In the genomic region with DNA sequence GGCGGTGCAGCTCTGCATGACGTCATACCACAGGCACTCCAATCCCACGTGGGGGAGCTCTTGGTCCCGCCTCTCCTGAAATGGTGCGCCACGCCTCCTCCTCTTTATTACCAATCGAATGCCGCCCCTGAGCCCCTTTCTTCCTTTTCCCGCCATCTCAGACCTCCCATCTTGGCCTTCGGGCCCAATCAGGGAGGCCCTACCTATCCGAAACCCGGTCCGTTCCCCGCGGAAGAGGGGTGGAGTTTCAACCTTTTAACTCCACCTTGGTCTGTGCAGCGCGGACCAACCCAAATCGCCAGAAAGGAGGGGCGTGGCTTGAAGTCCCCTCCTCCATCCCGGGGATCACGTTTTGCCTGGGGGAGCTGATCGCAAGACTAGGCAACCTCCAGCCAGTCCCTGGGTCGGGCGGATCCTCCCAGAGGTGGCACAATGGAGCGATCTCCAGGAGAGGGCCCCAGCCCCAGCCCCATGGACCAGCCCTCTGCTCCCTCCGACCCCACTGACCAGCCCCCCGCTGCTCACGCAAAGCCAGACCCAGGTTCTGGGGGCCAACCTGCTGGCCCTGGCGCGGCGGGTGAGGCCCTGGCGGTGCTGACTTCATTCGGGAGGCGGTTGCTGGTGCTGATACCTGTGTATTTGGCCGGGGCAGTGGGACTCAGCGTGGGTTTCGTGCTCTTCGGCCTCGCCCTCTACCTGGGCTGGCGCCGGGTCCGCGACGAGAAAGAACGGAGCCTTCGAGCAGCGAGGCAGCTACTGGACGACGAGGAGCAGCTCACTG, we compare ENCODE assay signal across 8 cellular contexts. TPM values are rescaled to one million over a fixed set of nuclear protein-coding genes. Genes with fewer than 3 reads are reported as not detected.
DNase-seq lines count a peak whose midpoint lies in the region; ATAC-seq, FAIRE-seq and TF ChIP-seq lines count a peak whose summit lies in the region.

A gene with protein sequence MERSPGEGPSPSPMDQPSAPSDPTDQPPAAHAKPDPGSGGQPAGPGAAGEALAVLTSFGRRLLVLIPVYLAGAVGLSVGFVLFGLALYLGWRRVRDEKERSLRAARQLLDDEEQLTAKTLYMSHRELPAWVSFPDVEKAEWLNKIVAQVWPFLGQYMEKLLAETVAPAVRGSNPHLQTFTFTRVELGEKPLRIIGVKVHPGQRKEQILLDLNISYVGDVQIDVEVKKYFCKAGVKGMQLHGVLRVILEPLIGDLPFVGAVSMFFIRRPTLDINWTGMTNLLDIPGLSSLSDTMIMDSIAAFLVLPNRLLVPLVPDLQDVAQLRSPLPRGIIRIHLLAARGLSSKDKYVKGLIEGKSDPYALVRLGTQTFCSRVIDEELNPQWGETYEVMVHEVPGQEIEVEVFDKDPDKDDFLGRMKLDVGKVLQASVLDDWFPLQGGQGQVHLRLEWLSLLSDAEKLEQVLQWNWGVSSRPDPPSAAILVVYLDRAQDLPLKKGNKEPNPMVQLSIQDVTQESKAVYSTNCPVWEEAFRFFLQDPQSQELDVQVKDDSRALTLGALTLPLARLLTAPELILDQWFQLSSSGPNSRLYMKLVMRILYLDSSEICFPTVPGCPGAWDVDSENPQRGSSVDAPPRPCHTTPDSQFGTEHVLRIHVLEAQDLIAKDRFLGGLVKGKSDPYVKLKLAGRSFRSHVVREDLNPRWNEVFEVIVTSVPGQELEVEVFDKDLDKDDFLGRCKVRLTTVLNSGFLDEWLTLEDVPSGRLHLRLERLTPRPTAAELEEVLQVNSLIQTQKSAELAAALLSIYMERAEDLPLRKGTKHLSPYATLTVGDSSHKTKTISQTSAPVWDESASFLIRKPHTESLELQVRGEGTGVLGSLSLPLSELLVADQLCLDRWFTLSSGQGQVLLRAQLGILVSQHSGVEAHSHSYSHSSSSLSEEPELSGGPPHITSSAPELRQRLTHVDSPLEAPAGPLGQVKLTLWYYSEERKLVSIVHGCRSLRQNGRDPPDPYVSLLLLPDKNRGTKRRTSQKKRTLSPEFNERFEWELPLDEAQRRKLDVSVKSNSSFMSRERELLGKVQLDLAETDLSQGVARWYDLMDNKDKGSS (plus strand): TSS at position 380 of the 781 bp plus-strand sequence. CDS start 53 bp downstream, at position 433.

- H3K36me3 ChIP-seq in body of pancreas (replicated peaks in 1 of 2; ENCODE audit: insufficient read depth in 1 of 2, low read depth in 2 of 2), result peaks cover 0 to 6% of the 10 kb centered on the region in 2 donors

- ATAC-seq in GM18520 (IDR thresholded peaks at IDR 0.05; ENCODE audit: unreplicated experiment) (peak; percentile 92), HG03064 (IDR thresholded peaks at IDR 0.05; ENCODE audit: low read depth, unreplicated experiment) (peak; percentile 84), body of pancreas (peak; percentile 93), sciatic nerve (peak; percentile 96)

- peak; percentile 95 for FAIRE-seq in TTC549 (lab: Jason Lieb, UNC)

- 0% methylated on average over 24 to 49 of the region's 49 CpGs for WGBS in body of pancreas, 2 donors

- peak within 1 kb of the TSS; percentile 26 to 77 for H3K4me3 ChIP-seq in body of pancreas

- no peaks in the 10 kb centered on the region for H3K27me3 ChIP-seq in body of pancreas

- H3K27ac ChIP-seq in 22Rv1 (peak within 1 kb of the TSS; percentile 88), body of pancreas (peak within 1 kb of the TSS; percentile 91 to 92 (median 92))

- peak; percentile 23; the same call in 1 of the 2 replicates for TF ChIP-seq CTCF in 22Rv1 (IDR thresholded peaks at IDR 0.05)
- peak in 2 of 7 experiments; percentile 9 to 14 for TF ChIP-seq CTCF in body of pancreas (IDR thresholded peaks at IDR 0.05)

- H3K9me3 ChIP-seq in body of pancreas, result no peaks in the 10 kb centered on the region

- peak; percentile 96 to 98 (median 98) for TF ChIP-seq POLR2A in body of pancreas (IDR thresholded peaks at IDR 0.05)

- DNase-seq in NCI-H2107 treated with DMSO at 0.1 percent for 48 hours (lab: John Stamatoyannopoulos, UW; ENCODE audit: unreplicated experiment), result peak; percentile 99
- DNase-seq in body of pancreas, result peak; percentile 99 to 100 (median 100)
- DNase-seq in iPS DF 19.7 (ENCODE audit: low read depth, low spot score), result peak; percentile 99
- peak; percentile 98 for DNase-seq in sciatic nerve (ENCODE audit: low spot score)

- peaks cover 41% of the 10 kb centered on the region for H3K4me1 ChIP-seq in body of pancreas

- intact Hi-C loops in body of pancreas (cut with DNase I), result no loop called here
- intact Hi-C loops in sciatic nerve (cut with DNase I), result no loop called here

RNA-seq across cellular contexts. Expression of the gene that starts here (rescaled TPM):
- 100 to 1,000 TPM in 1 of 2 donors, 10 to 100 TPM in 1; 43.3 to 182 TPM for total RNA-seq in body of pancreas
- total RNA-seq in sciatic nerve, result 85.9 TPM

Comparison
In these comparisons a context has a peak if more than half of its experiments do, and no peak if none do; other contexts are left out.
1. Peak in every context shown above with its lines: DNase-seq, ATAC-seq, H3K4me3 ChIP-seq and H3K27ac ChIP-seq.